Comparison of ENCODE assay signal across 11 cellular contexts in genomic region chr11:727281-727701, GRCh38. TPM values are rescaled to one million over a fixed set of nuclear protein-coding genes. Genes with fewer than 3 reads are reported as not detected.
DNase-seq lines count a peak whose midpoint lies in the region; ATAC-seq, FAIRE-seq and TF ChIP-seq lines count a peak whose summit lies in the region.
"Had no signal": no experiment of that assay in that cellular context is flagged by ENCODE, and none has a peak within 500 bp of the region (broad histone marks: within the 10 kb centered on the region; RNA-seq: fewer than 3 reads in every experiment).

No MANE protein-coding gene starts in this region.

- no peak overlapping the region for H4K5ac ChIP-seq in IMR-90 (ENCODE audit: low read depth, low read length)

- H3K9me3 Mint-ChIP-seq in effector memory CD8-positive, alpha-beta T cell, result no peaks in the 10 kb centered on the region
- no peaks in the 10 kb centered on the region for H3K9me3 Mint-ChIP-seq in neural progenitor cell
- H3K9me3 Mint-ChIP-seq: naive B cell had no signal

- peaks cover 6% of the 10 kb centered on the region; the same call in 1 of the 2 replicates for H3K27me3 ChIP-seq in IMR-90 (ENCODE audit: control insufficient read depth, insufficient read depth, low read length)
- no peaks in the 10 kb centered on the region for H3K27me3 ChIP-seq in pancreas
- H3K27me3 ChIP-seq in neural progenitor cell, result peaks cover 35% of the 10 kb centered on the region

- H3K4me2 ChIP-seq in IMR-90 (ENCODE audit: low read depth, low read length) (no peak overlapping the region), neural progenitor cell (no peak overlapping the region)

- no peak overlapping the region for H4K8ac ChIP-seq in IMR-90 (ENCODE audit: low read depth in 2 of 2, low read length in 2 of 2)

- no peak overlapping the region for H2BK5ac ChIP-seq in IMR-90 (ENCODE audit: low read depth, low read length, poor library complexity, severe bottlenecking)

- H3K4me3 Mint-ChIP-seq in effector memory CD8-positive, alpha-beta T cell, result peak overlapping the region; percentile 62 to 74
- H3K4me3 Mint-ChIP-seq in neural progenitor cell, result no peak overlapping the region

- peak overlapping the region in 1 of 2 donors; percentile 24 for H3K27ac Mint-ChIP-seq in effector memory CD8-positive, alpha-beta T cell
- H3K27ac Mint-ChIP-seq in neural progenitor cell, result no peak overlapping the region

- peaks cover 17% of the 10 kb centered on the region for H3F3A ChIP-seq in neural progenitor cell (ENCODE audit: low read depth)

- dilution Hi-C loops in IMR-90 (cut with HindIII; ENCODE audit: low sequenced_read_pairs, unreplicated experiment), result no loop called here

- H3K79me2 ChIP-seq in neural progenitor cell (ENCODE audit: low read depth), result no peaks in the 10 kb centered on the region

- no peaks in the 10 kb centered on the region for H3K36me3 ChIP-seq in IMR-90 (ENCODE audit: control insufficient read depth, insufficient read depth, low read length)
- no peaks in the 10 kb centered on the region for H3K36me3 ChIP-seq in pancreas
- H3K36me3 ChIP-seq in neural progenitor cell, result no peaks in the 10 kb centered on the region
- H3K36me3 ChIP-seq: sigmoid colon had no signal

- H2BK15ac ChIP-seq in IMR-90 (ENCODE audit: low read depth, low read length), result no peak overlapping the region

- no peaks in the 10 kb centered on the region for H3K9me1 ChIP-seq in IMR-90 (ENCODE audit: insufficient read depth, low read length)

- intact Hi-C loops in IMR-90 (cut with micrococcal nuclease), result loop anchor here (10.0 kb wide), 1 partner anchor 172 kb away; no protein-coding TSS in a partner anchor
- intact Hi-C loops in pancreas (cut with DNase I), result loop anchor here in 1 of 3 donors (10.0 kb wide), 1 partner anchor 172 kb away; no protein-coding TSS in a partner anchor

- peak overlapping the region; percentile 9 for H2AK9ac ChIP-seq in IMR-90 (replicated peaks; ENCODE audit: low read depth, low read length, poor library complexity)

- no peaks in the 10 kb centered on the region for H3K79me1 ChIP-seq in IMR-90 (ENCODE audit: low read depth in 1 of 2, low read length in 2 of 2)

- H3K4me3 ChIP-seq in IMR-90 (ENCODE audit: insufficient read depth, low read depth, low read length) (no peak overlapping the region), pancreas (no peak overlapping the region), neural progenitor cell (no peak overlapping the region)

- no peak for ATAC-seq in IMR-90 (ENCODE audit: low read depth)
- ATAC-seq in effector memory CD8-positive, alpha-beta T cell (replicated peaks), result no peak
- no peak for ATAC-seq in pancreas
- no peak for ATAC-seq in GM18868 (IDR thresholded peaks at IDR 0.05; ENCODE audit: unreplicated experiment)

- H2AFZ ChIP-seq in IMR-90 (replicated peaks; ENCODE audit: low read length, poor library complexity) (no peak overlapping the region), neural progenitor cell (replicated peaks) (no peak overlapping the region)

- CTCF ChIA-PET in IMR-90 (lab: Yijun Ruan, JAX), result interaction anchor here (1.0 kb wide), 1 partner anchor 21 kb away, joined by 3 read pairs; no protein-coding TSS in a partner anchor

- POLR2A ChIA-PET in IMR-90 (lab: Charles Lee; ENCODE audit: unreplicated experiment), result no interaction called here

- in situ Hi-C loops in IMR-90 (cut with MboI; ENCODE audit: low sequenced_read_pairs), result no loop called here

- H2AK5ac ChIP-seq in IMR-90 (ENCODE audit: low read depth, low read length), result no peak overlapping the region

- H3K9ac ChIP-seq in IMR-90 (ENCODE audit: low read depth, low read length) (no peak overlapping the region), neural progenitor cell (no peak overlapping the region)

- TF ChIP-seq RAD21 in IMR-90 (IDR thresholded peaks at IDR 0.05; ENCODE audit: low read length), result no peak

- peaks cover 6 to 9% of the 10 kb centered on the region in 2 donors for H3K27me3 Mint-ChIP-seq in effector memory CD8-positive, alpha-beta T cell
- H3K27me3 Mint-ChIP-seq in neural progenitor cell (ENCODE audit: insufficient read depth, low read depth), result peaks cover 23% of the 10 kb centered on the region

- no peak overlapping the region for H2BK20ac ChIP-seq in IMR-90 (ENCODE audit: low read depth, low read length)

- WGBS in IMR-90 (ENCODE audit: extremely low coverage in 2 of 2, insufficient read length in 1 of 2), 2 experiments, result no CpG with 5 or more reads among the region's 12 CpGs
- 83 to 84% methylated on average over 12 of the region's 12 CpGs for WGBS in pancreas, 2 donors

- H4K20me1 ChIP-seq in IMR-90 (ENCODE audit: insufficient read depth, low read length), result no peaks in the 10 kb centered on the region
- peaks cover 5% of the 10 kb centered on the region for H4K20me1 ChIP-seq in neural progenitor cell (ENCODE audit: low read depth)

- TF ChIP-seq POLR2A in IMR-90 (IDR thresholded peaks at IDR 0.05; ENCODE audit: low read depth, low read length), result no peak

- no peak overlapping the region for H3K23ac ChIP-seq in IMR-90 (ENCODE audit: low read depth, low read length)

- H3K27ac ChIP-seq in IMR-90 (ENCODE audit: insufficient read depth, low read length) (no peak overlapping the region), pancreas (peak overlapping the region in 3 of 4 donors; percentile 27 to 86 (median 68)), neural progenitor cell (no peak overlapping the region)

- H3K4me1 Mint-ChIP-seq in effector memory CD8-positive, alpha-beta T cell (ENCODE audit: low read depth in 2 of 2), result peaks cover 4 to 9% of the 10 kb centered on the region in 2 donors
- peaks cover 11% of the 10 kb centered on the region for H3K4me1 Mint-ChIP-seq in neural progenitor cell

- peaks cover 6% of the 10 kb centered on the region for H3K4me1 ChIP-seq in IMR-90 (ENCODE audit: control insufficient read depth, insufficient read depth, low read length)
- H3K4me1 ChIP-seq in pancreas, result peaks cover 8 to 15% (median 11%) of the 10 kb centered on the region in 3 donors
- peaks cover 7% of the 10 kb centered on the region for H3K4me1 ChIP-seq in neural progenitor cell

- DNase-seq in 8988T (peak; percentile 71), IMR-90 (no peak), pancreas (peak; percentile 20 to 81 (median 40)), HuH-7 (ENCODE audit: low spot score) (no peak), NCI-H774 (lab: John Stamatoyannopoulos, UW) (no peak), neural progenitor cell (ENCODE audit: low spot score) (no peak)
- DNase-seq in effector memory CD8-positive, alpha-beta T cell, result no peak
- DNase-seq: NCI-H510A treated with DMSO at 0.1 percent for 48 hours had no signal

- FAIRE-seq in pancreas (lab: Jason Lieb, UNC), result no peak

- H3K4ac ChIP-seq in IMR-90 (ENCODE audit: low read depth, low read length), result no peak overlapping the region

- H3K36me3 Mint-ChIP-seq in effector memory CD8-positive, alpha-beta T cell (ENCODE audit: insufficient read depth), result peaks cover 3% of the 10 kb centered on the region
- H3K36me3 Mint-ChIP-seq in neural progenitor cell, result no peaks in the 10 kb centered on the region
- H3K36me3 Mint-ChIP-seq: naive B cell had no signal

- H3K56ac ChIP-seq in IMR-90 (ENCODE audit: extremely low read depth, insufficient read depth, low read length), result no peak overlapping the region

- no peak overlapping the region for H4K91ac ChIP-seq in IMR-90 (ENCODE audit: insufficient read depth, low read depth, low read length)

- BruUV-seq in IMR-90 (replicated peaks; lab: Mats Ljungman, UMichigan), result no TSS peak

- no peak overlapping the region for H2BK120ac ChIP-seq in IMR-90 (ENCODE audit: low read depth, low read length)

- no peak overlapping the region for H3K14ac ChIP-seq in IMR-90 (replicated peaks; ENCODE audit: low read depth, low read length)

- TF ChIP-seq CTCF in IMR-90 (conservative IDR thresholded peaks at IDR 0.05; ENCODE audit: low read depth, low read length) (no peak), pancreas (IDR thresholded peaks at IDR 0.05) (no peak), neural progenitor cell (IDR thresholded peaks at IDR 0.05) (no peak)

- H3K18ac ChIP-seq in IMR-90 (ENCODE audit: low read depth, low read length), result no peak overlapping the region

- H3K9me3 ChIP-seq in IMR-90 (ENCODE audit: control insufficient read depth, insufficient read depth, low read length) (no peaks in the 10 kb centered on the region), pancreas (no peaks in the 10 kb centered on the region), neural progenitor cell (ENCODE audit: low read depth) (no peaks in the 10 kb centered on the region)
- H3K9me3 ChIP-seq: sigmoid colon had no signal

RNA-seq across cellular contexts. Expression of gene TALDO1, which starts 20.0 kb away (rescaled TPM):
- total RNA-seq in IMR-90 (2012; rRNA removed) (147 and 156 TPM in 2 replicates), pancreas (10 to 100 TPM; 52.5 to 83.9 (median 78.2) TPM), neural progenitor cell (ENCODE audit: low replicate concordance) (101 and 114 TPM in 2 replicates)
- polyA plus RNA-seq in IMR-90 (2012; rRNA removed) (210 and 228 TPM in 2 replicates), pancreas (10 to 100 TPM; 50.3 to 70.0 TPM)
- 201 and 282 TPM in 2 replicates for polyA plus RNA-seq in IMR-90 (2012; cell fraction: cytosol; rRNA removed)
- polyA plus RNA-seq in IMR-90 (2012; cell fraction: nucleus; rRNA removed; ENCODE audit: low replicate concordance), result 134 and 144 TPM in 2 replicates

RNA-seq across cellular contexts. Expression of gene EPS8L2, which starts 21.3 kb away (rescaled TPM):
- 12.2 and 17.2 TPM in 2 replicates for total RNA-seq in IMR-90 (2012; rRNA removed)
- polyA plus RNA-seq in IMR-90 (2012; rRNA removed), result 38.7 and 39.4 TPM in 2 replicates
- 16.2 and 26.2 TPM in 2 replicates for polyA plus RNA-seq in IMR-90 (2012; cell fraction: cytosol; rRNA removed)
- polyA plus RNA-seq in IMR-90 (2012; cell fraction: nucleus; rRNA removed; ENCODE audit: low replicate concordance), result 206 and 443 TPM in 2 replicates
- total RNA-seq in pancreas, result 100 to 1,000 TPM in 2 of 6 donors, 10 to 100 TPM in 4; 58.1 to 113 (median 71.1) TPM
- polyA plus RNA-seq in pancreas, result 100 to 1,000 TPM; 249 to 286 TPM
- 3.3 and 11.0 TPM in 2 replicates for total RNA-seq in neural progenitor cell (ENCODE audit: low replicate concordance)

RNA-seq across cellular contexts. Expression of gene TMEM80, which starts 31.7 kb away (rescaled TPM):
- total RNA-seq in IMR-90 (2012; rRNA removed) (5.0 and 5.6 TPM in 2 replicates), pancreas (10 to 100 TPM in 4 of 6 donors, 1 to 10 TPM in 2; 8.5 to 16.4 (median 14.2) TPM), neural progenitor cell (ENCODE audit: low replicate concordance) (38.7 and 42.7 TPM in 2 replicates)
- polyA plus RNA-seq in IMR-90 (2012; rRNA removed) (21.2 and 21.7 TPM in 2 replicates), pancreas (10 to 100 TPM; 18.6 to 24.7 TPM)
- 19.5 and 33.5 TPM in 2 replicates for polyA plus RNA-seq in IMR-90 (2012; cell fraction: cytosol; rRNA removed)
- 64.5 and 66.3 TPM in 2 replicates for polyA plus RNA-seq in IMR-90 (2012; cell fraction: nucleus; rRNA removed; ENCODE audit: low replicate concordance)

RNA-seq across cellular contexts. Expression of gene DEAF1, which starts 32.3 kb away (rescaled TPM):
- total RNA-seq in IMR-90 (2012; rRNA removed), result 21.7 and 22.9 TPM in 2 replicates
- polyA plus RNA-seq in IMR-90 (2012; rRNA removed), result 31.6 and 35.8 TPM in 2 replicates
- polyA plus RNA-seq in IMR-90 (2012; cell fraction: cytosol; rRNA removed), result 17.5 and 37.5 TPM in 2 replicates
- 40.0 and 55.2 TPM in 2 replicates for polyA plus RNA-seq in IMR-90 (2012; cell fraction: nucleus; rRNA removed; ENCODE audit: low replicate concordance)
- 10 to 100 TPM; 15.9 to 26.9 (median 18.5) TPM for total RNA-seq in pancreas
- 10 to 100 TPM; 28.4 to 33.8 TPM for polyA plus RNA-seq in pancreas
- total RNA-seq in neural progenitor cell (ENCODE audit: low replicate concordance), result 38.4 and 66.4 TPM in 2 replicates

RNA-seq across cellular contexts. Expression of gene GATD1, which starts 50.0 kb away (rescaled TPM):
- total RNA-seq in IMR-90 (2012; rRNA removed), result 3.0 and 4.2 TPM in 2 replicates
- 48.1 and 52.5 TPM in 2 replicates for polyA plus RNA-seq in IMR-90 (2012; rRNA removed)
- polyA plus RNA-seq in IMR-90 (2012; cell fraction: cytosol; rRNA removed), result 61.4 and 99.9 TPM in 2 replicates
- polyA plus RNA-seq in IMR-90 (2012; cell fraction: nucleus; rRNA removed; ENCODE audit: low replicate concordance), result 288 and 910 TPM in 2 replicates
- 10 to 100 TPM; 13.6 to 28.9 (median 18.1) TPM for total RNA-seq in pancreas
- 10 to 100 TPM; 27.9 to 43.2 TPM for polyA plus RNA-seq in pancreas
- total RNA-seq in neural progenitor cell (ENCODE audit: low replicate concordance), result 24.1 and 52.9 TPM in 2 replicates

Comparison
In these comparisons a context has a peak if more than half of its experiments do, and no peak if none do; other contexts are left out.
1. DNase-seq: peak in 8988T (single experiment) and pancreas (6 of 6); none in IMR-90 (single experiment), effector memory CD8-positive, alpha-beta T cell (0 of 3), HuH-7 (single experiment), NCI-H774 (single experiment) and neural progenitor cell (single experiment).
2. H3K27ac ChIP-seq: peak in pancreas (3 of 4); none in IMR-90 (single experiment) and neural progenitor cell (single experiment).